Comparison of ENCODE assay signal across 8 cellular contexts in genomic region chr11:77073328-77074001, GRCh38. TPM values are rescaled to one million over a fixed set of nuclear protein-coding genes. Genes with fewer than 3 reads are reported as not detected.
A peak's percentile ranks its signal among the peaks of the same experiment; 100 is the strongest.
DNase-seq lines count a peak whose midpoint lies in the region; ATAC-seq and TF ChIP-seq lines count a peak whose summit lies in the region.

No MANE protein-coding gene starts in this region.

- POLR2A ChIA-PET in activated CD4-positive, alpha-beta memory T cell treated with anti-CD3 and anti-CD28 coated beads, Interleukin-2, amount 10 ng/mL, durations not matched to agents 7 days and 5 days (lab: Charles Lee), result interaction anchor here (1.4 to 2.2 kb wide), 2 partner anchors 9 to 22 kb away, joined by 8 to 12 read pairs; no protein-coding TSS in a partner anchor

- H3K4me3 ChIP-seq in cardiac fibroblast (replicated peaks in 1 of 2; ENCODE audit: low read depth in 2 of 2, low read length in 2 of 2) (no peak overlapping the region), stomach (no peak overlapping the region)

- H3K36me3 ChIP-seq in stomach, result no peaks in the 10 kb centered on the region

- no peak overlapping the region for H3K27ac Mint-ChIP-seq in activated CD4-positive, alpha-beta memory T cell treated with anti-CD3 and anti-CD28 coated beads, Interleukin-2, amount 10 ng/mL, durations not matched to agents 7 days and 5 days

- H3K4me1 ChIP-seq in stomach, result peaks cover 49 to 75% (median 69%) of the 10 kb centered on the region in 4 donors

- CTCF ChIA-PET in activated CD4-positive, alpha-beta memory T cell treated with anti-CD3 and anti-CD28 coated beads, Interleukin-2, amount 10 ng/mL, durations not matched to agents 7 days and 5 days (lab: Charles Lee), result interaction anchor here (1.3 kb wide), 1 partner anchor 26 kb away, joined by 7 read pairs; no protein-coding TSS in a partner anchor

- H3K27me3 ChIP-seq in stomach, result no peaks in the 10 kb centered on the region

- no peaks in the 10 kb centered on the region for H3K36me3 Mint-ChIP-seq in activated CD4-positive, alpha-beta memory T cell treated with anti-CD3 and anti-CD28 coated beads, Interleukin-2, amount 10 ng/mL, durations not matched to agents 7 days and 5 days (ENCODE audit: low read depth)

- peak overlapping the region; percentile 82 to 94 (median 86) for H3K27ac ChIP-seq in stomach

- ATAC-seq in GM18520 (IDR thresholded peaks at IDR 0.05; ENCODE audit: unreplicated experiment), result no peak

- no peak for TF ChIP-seq EP300 in stomach (IDR thresholded peaks at IDR 0.05)

- peaks cover 20% of the 10 kb centered on the region for H3K4me1 Mint-ChIP-seq in activated CD4-positive, alpha-beta memory T cell treated with anti-CD3 and anti-CD28 coated beads, Interleukin-2, amount 10 ng/mL, durations not matched to agents 7 days and 5 days

- H3K9me3 Mint-ChIP-seq in activated CD4-positive, alpha-beta memory T cell treated with anti-CD3 and anti-CD28 coated beads, Interleukin-2, amount 10 ng/mL, durations not matched to agents 7 days and 5 days, result no peaks in the 10 kb centered on the region

- H3K27me3 Mint-ChIP-seq in activated CD4-positive, alpha-beta memory T cell treated with anti-CD3 and anti-CD28 coated beads, Interleukin-2, amount 10 ng/mL, durations not matched to agents 7 days and 5 days, result peaks cover 19% of the 10 kb centered on the region

- no peak overlapping the region for H3K4me3 Mint-ChIP-seq in activated CD4-positive, alpha-beta memory T cell treated with anti-CD3 and anti-CD28 coated beads, Interleukin-2, amount 10 ng/mL, durations not matched to agents 7 days and 5 days

- no peaks in the 10 kb centered on the region for H3K9me3 ChIP-seq in stomach

- no peak for TF ChIP-seq POLR2A in stomach (IDR thresholded peaks at IDR 0.05)

- TF ChIP-seq CTCF in cardiac fibroblast (IDR thresholded peaks at IDR 0.05; ENCODE audit: low read depth, low read length) (peak; percentile 80), stomach (IDR thresholded peaks at IDR 0.05) (peak in 3 of 7 experiments; percentile 20 to 52 (median 46))

- intact Hi-C loops in stomach (cut with DNase I; ENCODE audit: low total_unique reads), result no loop called here

- WGBS in stomach, 5 donors, result 26 to 35% (median 32%) methylated on average over 8 to 11 of the region's 11 CpGs

- DNase-seq in Ammon's horn (ENCODE audit: low spot score), result peak; percentile 58
- peak; percentile 43 for DNase-seq in NCI-H2196 (lab: John Stamatoyannopoulos, UW; ENCODE audit: unreplicated experiment)
- DNase-seq in cardiac fibroblast (ENCODE audit: low read depth in 2 of 2), result peak; percentile 94 to 97
- peak; percentile 87 for DNase-seq in left kidney (ENCODE audit: low read depth, low spot score)
- DNase-seq in stomach, result peak; percentile 77
- DNase-seq in activated CD4-positive, alpha-beta memory T cell treated with anti-CD3 and anti-CD28 coated beads, Interleukin-2, amount 10 ng/mL, durations not matched to agents 7 days and 5 days, result no peak
- DNase-seq in stimulated activated CD4-positive, alpha-beta T cell treated with anti-CD3 and anti-CD28 coated beads, Interleukin-15, amount 100 ng/mL, for 24 hours, result no peak

RNA-seq across cellular contexts. Expression of gene CAPN5, which starts 6.7 kb away (rescaled TPM):
- total RNA-seq in stomach, result 100 to 1,000 TPM in 2 of 5 donors, 10 to 100 TPM in 3; 36.4 to 110 (median 86.2) TPM
- 10 to 100 TPM; 10.0 to 53.0 (median 21.7) TPM for polyA plus RNA-seq in stomach
- under 1 TPM; 0.43 to 0.65 TPM for total RNA-seq in activated CD4-positive, alpha-beta memory T cell treated with anti-CD3 and anti-CD28 coated beads, Interleukin-2, amount 10 ng/mL, durations not matched to agents 7 days and 5 days

RNA-seq across cellular contexts. Expression of gene OMP, which starts 29.2 kb away (rescaled TPM):
- total RNA-seq in stomach, result 10 to 100 TPM in 3 of 5 donors, 1 to 10 TPM in 1, not detected in 1; 2.6 to 63.7 (median 28.3) TPM
- 1 to 10 TPM in 1 of 3 donors, not detected in 2; 1.1 TPM for polyA plus RNA-seq in stomach
- not detected for total RNA-seq in activated CD4-positive, alpha-beta memory T cell treated with anti-CD3 and anti-CD28 coated beads, Interleukin-2, amount 10 ng/mL, durations not matched to agents 7 days and 5 days

RNA-seq across cellular contexts. Expression of gene B3GNT6, which starts 39.3 kb away (rescaled TPM):
- 100 to 1,000 TPM in 1 of 5 donors, 10 to 100 TPM in 4; 14.5 to 164 (median 61.3) TPM for total RNA-seq in stomach
- 1 to 10 TPM in 2 of 3 donors, under 1 TPM in 1; 0.55 to 5.3 (median 3.1) TPM for polyA plus RNA-seq in stomach
- total RNA-seq in activated CD4-positive, alpha-beta memory T cell treated with anti-CD3 and anti-CD28 coated beads, Interleukin-2, amount 10 ng/mL, durations not matched to agents 7 days and 5 days, result not detected

RNA-seq across cellular contexts. Expression of gene MYO7A, which starts 54.6 kb away (rescaled TPM):
- total RNA-seq in stomach, result 10 to 100 TPM in 1 of 5 donors, 1 to 10 TPM in 4; 2.6 to 29.2 (median 4.8) TPM
- 1 to 10 TPM; 1.4 to 4.0 (median 2.3) TPM for polyA plus RNA-seq in stomach
- total RNA-seq in activated CD4-positive, alpha-beta memory T cell treated with anti-CD3 and anti-CD28 coated beads, Interleukin-2, amount 10 ng/mL, durations not matched to agents 7 days and 5 days, result under 1 TPM; 0.35 to 0.50 TPM

Comparison
In these comparisons a context has a peak if more than half of its experiments do, and no peak if none do; other contexts are left out.
1. DNase-seq: peak in Ammon's horn (single experiment), NCI-H2196 (single experiment), cardiac fibroblast (2 of 2), left kidney (single experiment) and stomach (single experiment); none in activated CD4-positive, alpha-beta memory T cell treated with anti-CD3 and anti-CD28 coated beads, Interleukin-2, amount 10 ng/mL, durations not matched to agents 7 days and 5 days (single experiment) and stimulated activated CD4-positive, alpha-beta T cell treated with anti-CD3 and anti-CD28 coated beads, Interleukin-15, amount 100 ng/mL, for 24 hours (single experiment).
2. RNA of gene CAPN5, which starts 6.7 kb away (total RNA-seq): 36.4 to 110 TPM in stomach; 0.43 to 0.65 TPM in activated CD4-positive, alpha-beta memory T cell treated with anti-CD3 and anti-CD28 coated beads, Interleukin-2, amount 10 ng/mL, durations not matched to agents 7 days and 5 days; every median in the first group is over 10 times any median in the second.
3. RNA of gene B3GNT6, which starts 39.3 kb away (total RNA-seq): 14.5 to 164 TPM in stomach; not detected in activated CD4-positive, alpha-beta memory T cell treated with anti-CD3 and anti-CD28 coated beads, Interleukin-2, amount 10 ng/mL, durations not matched to agents 7 days and 5 days; every median in the first group is over 10 times any median in the second.